1 cellular context compared by ENCODE assay signal in genomic region chr12:19710811-19711793, GRCh38.
TF ChIP-seq lines count a peak whose summit lies in the region.

No MANE protein-coding gene starts in this region.

TF ChIP-seq in HepG2, 621 proteins besides CTCF, POLR2A, EP300 and RAD21 (continued from another document):
- TF ChIP-seq DZIP1 (CRISPR knock-in tag; IDR thresholded peaks at IDR 0.05) (no peak), ZFP82 (CRISPR knock-in tag; IDR thresholded peaks at IDR 0.05; ENCODE audit: borderline replicate concordance) (no peak), NR2F6 (IDR thresholded peaks at IDR 0.05) (no peak), NR2F6 (CRISPR knock-in tag; IDR thresholded peaks at IDR 0.05) (no peak), ZMYM2 (CRISPR knock-in tag; IDR thresholded peaks at IDR 0.05) (no peak), ZNF772 (CRISPR knock-in tag; IDR thresholded peaks at IDR 0.05) (no peak), ATF1 (CRISPR knock-in tag; IDR thresholded peaks at IDR 0.05) (no peak), RERE (CRISPR knock-in tag; IDR thresholded peaks at IDR 0.05; ENCODE audit: low read depth) (no peak), ZNF597 (CRISPR knock-in tag; IDR thresholded peaks at IDR 0.05) (no peak)
